1 cellular context compared by ENCODE assay signal in genomic region chr10:114708717-114709352, GRCh38.
TF ChIP-seq lines count a peak whose summit lies in the region.

No MANE protein-coding gene starts in this region.

TF ChIP-seq in GM23338, 12 proteins besides CTCF, POLR2A, EP300 and RAD21:
- 0 out of 2 replicates have a peak, but pooled peaks have one; percentile 3 for TF ChIP-seq ZNF462 (CRISPR knock-in tag; IDR thresholded peaks at IDR 0.05)
- TF ChIP-seq ZNF331 (CRISPR knock-in tag; IDR thresholded peaks at IDR 0.05; ENCODE audit: low read depth), result no peak
TF ChIP-seq in GM23338: peak in this region for 1.
